Comparison of ENCODE assay signal across 10 cellular contexts in genomic region chr5:31935702-31936347, GRCh38.
DNase-seq lines count a peak whose midpoint lies in the region; ATAC-seq and TF ChIP-seq lines count a peak whose summit lies in the region.
"Had no signal": no experiment of that assay in that cellular context is flagged by ENCODE, and none has a peak within 500 bp of the region (broad histone marks: within the 10 kb centered on the region; RNA-seq: fewer than 3 reads in every experiment).

No MANE protein-coding gene starts in this region.

- intact Hi-C loops in body of pancreas (cut with DNase I) = no loop called here

- H3K27me3 ChIP-seq in body of pancreas (no peaks in the 10 kb centered on the region), tibial nerve (no peaks in the 10 kb centered on the region)

- ATAC-seq in body of pancreas (peak; percentile 40), HG02798 (IDR thresholded peaks at IDR 0.05; ENCODE audit: poor library complexity, unreplicated experiment) (no peak)

- H3K36me3 ChIP-seq in body of pancreas (replicated peaks in 1 of 2; ENCODE audit: insufficient read depth in 1 of 2, low read depth in 2 of 2) (no peaks in the 10 kb centered on the region), tibial nerve (no peaks in the 10 kb centered on the region)

- no peak overlapping the region for H3K27ac ChIP-seq in body of pancreas
- H3K27ac ChIP-seq in tibial nerve = peak overlapping the region in 3 of 4 donors; percentile 20 to 78 (median 76)

- TF ChIP-seq EP300 in tibial nerve (IDR thresholded peaks at IDR 0.05) = peak in 1 of 2 donors; percentile 68

- TF ChIP-seq POLR2A in body of pancreas (IDR thresholded peaks at IDR 0.05) (no peak), tibial nerve (IDR thresholded peaks at IDR 0.05) (peak in 1 of 2 donors; percentile 45)

- H3K4me1 Mint-ChIP-seq in progenitor cell of endocrine pancreas (ENCODE audit: low read depth) = no peaks in the 10 kb centered on the region
- H3K4me1 Mint-ChIP-seq: memory B cell had no signal

- no peak overlapping the region for H3K27ac Mint-ChIP-seq in progenitor cell of endocrine pancreas
- H3K27ac Mint-ChIP-seq: memory B cell had no signal

- DNase-seq in LNCaP clone FGC (ENCODE audit: low read depth) = peak; percentile 69
- DNase-seq in body of pancreas = peak in 3 of 4 donors; percentile 14 to 22 (median 21)
- peak; percentile 38 for DNase-seq in iris pigment epithelial cell (ENCODE audit: low read depth)
- no peak for DNase-seq in tibial nerve (ENCODE audit: low spot score in 2 of 2)
- no peak for DNase-seq in NCI-H2196 (lab: John Stamatoyannopoulos, UW; ENCODE audit: unreplicated experiment)
- DNase-seq in progenitor cell of endocrine pancreas (ENCODE audit: low spot score, unreplicated experiment) = no peak
- DNase-seq: amygdala, NCI-H446 treated with DMSO at 0.1 percent for 48 hours had no signal

- H3K4me3 ChIP-seq in LNCaP clone FGC (ENCODE audit: low read depth, low read length) (peak overlapping the region; percentile 3), body of pancreas (no peak overlapping the region), tibial nerve (peak overlapping the region; percentile 14 to 42 (median 23))

- no peaks in the 10 kb centered on the region for H3K4me1 ChIP-seq in body of pancreas
- peaks cover 0 to 39% (median 0%) of the 10 kb centered on the region in 4 donors for H3K4me1 ChIP-seq in tibial nerve

- 17 to 26% methylated on average over 8 of the region's 8 CpGs for WGBS in body of pancreas, 2 donors
- WGBS in tibial nerve, 2 donors = 27 to 43% methylated on average over 8 of the region's 8 CpGs

- H3K27me3 Mint-ChIP-seq in progenitor cell of endocrine pancreas = no peaks in the 10 kb centered on the region

- H3K4me3 Mint-ChIP-seq in progenitor cell of endocrine pancreas (ENCODE audit: low read depth) = no peak overlapping the region
- H3K4me3 Mint-ChIP-seq: memory B cell had no signal

- no peaks in the 10 kb centered on the region for H3K36me3 Mint-ChIP-seq in progenitor cell of endocrine pancreas (ENCODE audit: insufficient read depth)
- H3K36me3 Mint-ChIP-seq: memory B cell had no signal

- no peaks in the 10 kb centered on the region for H3K9me3 ChIP-seq in body of pancreas
- H3K9me3 ChIP-seq in tibial nerve = no peaks in the 10 kb centered on the region

- no peaks in the 10 kb centered on the region for H3K9me3 Mint-ChIP-seq in progenitor cell of endocrine pancreas (ENCODE audit: low read depth)

- no peak for TF ChIP-seq CTCF in LNCaP clone FGC (IDR thresholded peaks at IDR 0.05; ENCODE audit: control insufficient read depth, extremely low read depth, insufficient read depth)
- TF ChIP-seq CTCF in body of pancreas (IDR thresholded peaks at IDR 0.05) = no peak
- no peak for TF ChIP-seq CTCF in tibial nerve (IDR thresholded peaks at IDR 0.05)
- TF ChIP-seq CTCF in progenitor cell of endocrine pancreas (IDR thresholded peaks at IDR 0.05; ENCODE audit: unreplicated experiment) = no peak

Comparison
In these comparisons a context has a peak if more than half of its experiments do, and no peak if none do; other contexts are left out.
1. DNase-seq: peak in LNCaP clone FGC (single experiment), body of pancreas (3 of 4) and iris pigment epithelial cell (single experiment); none in tibial nerve (0 of 2), NCI-H2196 (single experiment) and progenitor cell of endocrine pancreas (single experiment).
2. H3K4me3 ChIP-seq: peak in LNCaP clone FGC (single experiment) and tibial nerve (4 of 4); none in body of pancreas (0 of 2).
3. H3K27ac ChIP-seq: peak in tibial nerve (3 of 4); none in body of pancreas (0 of 4).